ENCODE assay signal across 9 cellular contexts in the genomic region with DNA sequence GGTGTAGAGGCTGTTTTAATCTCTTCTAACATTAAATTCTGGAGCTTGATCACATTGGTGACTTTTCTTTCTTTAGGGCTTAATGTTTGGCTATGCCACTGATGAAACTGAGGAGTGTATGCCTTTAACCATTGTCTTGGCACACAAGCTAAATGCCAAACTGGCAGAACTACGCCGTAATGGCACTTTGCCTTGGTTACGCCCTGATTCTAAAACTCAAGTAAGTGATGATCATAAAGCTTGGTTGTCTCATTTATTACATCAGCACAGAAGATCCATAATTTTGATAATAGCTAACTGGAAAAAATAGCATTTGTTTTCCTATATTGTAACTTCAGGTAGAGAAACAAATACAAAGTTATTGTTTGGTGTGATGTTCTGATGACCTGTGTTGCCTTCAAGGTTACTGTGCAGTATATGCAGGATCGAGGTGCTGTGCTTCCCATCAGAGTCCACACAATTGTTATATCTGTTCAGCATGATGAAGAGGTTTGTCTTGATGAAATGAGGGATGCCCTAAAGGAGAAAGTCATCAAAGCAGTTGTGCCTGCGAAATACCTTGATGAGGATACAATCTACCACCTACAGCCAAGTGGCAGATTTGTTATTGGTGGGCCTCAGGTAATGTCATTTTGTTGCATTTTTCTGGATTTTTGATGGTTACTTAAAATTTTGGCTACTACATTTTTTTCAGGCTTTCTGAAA. TPM values are rescaled to one million over a fixed set of nuclear protein-coding genes. Genes with fewer than 3 reads are reported as not detected.
DNase-seq lines count a peak whose midpoint lies in the region; ATAC-seq and TF ChIP-seq lines count a peak whose summit lies in the region.
"Had no signal": no experiment of that assay in that cellular context is flagged by ENCODE, and none has a peak within 500 bp of the region (broad histone marks: within the 10 kb centered on the region; RNA-seq: fewer than 3 reads in every experiment).

No MANE protein-coding gene starts in this region.

- no peak overlapping the region for H3K4me3 ChIP-seq in cardiac muscle cell
- H3K4me3 ChIP-seq in adrenal gland = peak overlapping the region in 1 of 4 donors; percentile 82
- H3K4me3 ChIP-seq in tibial artery = peak overlapping the region; percentile 69 to 94
- H3K4me3 ChIP-seq in spleen = peak overlapping the region in 2 of 8 donors; percentile 78 to 97
- no peak overlapping the region for H3K4me3 ChIP-seq in ovary

- WGBS in adrenal gland, 4 donors = 48 to 54% (median 50%) methylated on average over 5 of the region's 5 CpGs
- 73 to 85% (median 75%) methylated on average over 5 of the region's 5 CpGs for WGBS in spleen, 5 donors
- 51 to 53% (median 52%) methylated on average over 5 of the region's 5 CpGs for WGBS in ovary, 3 donors

- peak overlapping the region in 1 of 5 donors; percentile 0 for H3K4me3 Mint-ChIP-seq in immature natural killer cell

- peaks cover 11 to 24% (median 13%) of the 10 kb centered on the region in 3 donors for H3K27me3 Mint-ChIP-seq in immature natural killer cell (ENCODE audit: low read depth in 3 of 3)

- peaks cover 50% of the 10 kb centered on the region for H3K36me3 ChIP-seq in cardiac muscle cell
- H3K36me3 ChIP-seq in adrenal gland (replicated peaks in 1 of 2) = peaks cover 0 to 60% of the 10 kb centered on the region in 2 donors
- peaks cover 56 to 59% (median 58%) of the 10 kb centered on the region in 3 donors for H3K36me3 ChIP-seq in tibial artery
- peaks cover 3 to 62% (median 54%) of the 10 kb centered on the region in 6 donors for H3K36me3 ChIP-seq in spleen
- H3K36me3 ChIP-seq in ovary = no peaks in the 10 kb centered on the region

- no peak for TF ChIP-seq CTCF in cardiac muscle cell (IDR thresholded peaks at IDR 0.05; ENCODE audit: low read depth, low read length)
- TF ChIP-seq CTCF in adrenal gland (IDR thresholded peaks at IDR 0.05) = no peak
- no peak for TF ChIP-seq CTCF in tibial artery (IDR thresholded peaks at IDR 0.05)
- no peak for TF ChIP-seq CTCF in spleen (IDR thresholded peaks at IDR 0.05 in 8 of 11, conservative IDR thresholded peaks at IDR 0.05 in 3 of 11)
- TF ChIP-seq CTCF in ovary (IDR thresholded peaks at IDR 0.05) = no peak

- intact Hi-C loops in Right ventricle myocardium superior (cut with DNase I) = no loop called here
- intact Hi-C loops in adrenal gland (cut with DNase I) = no loop called here
- intact Hi-C loops in tibial artery (cut with DNase I; ENCODE audit: low total_unique reads) = no loop called here
- intact Hi-C loops in spleen (cut with DNase I; ENCODE audit: low total_unique reads) = no loop called here
- intact Hi-C loops in ovary (cut with DNase I) = no loop called here

- H3K9me3 ChIP-seq in cardiac muscle cell (ENCODE audit: low read depth) (no peaks in the 10 kb centered on the region), adrenal gland (replicated peaks in 1 of 3) (no peaks in the 10 kb centered on the region), tibial artery (no peaks in the 10 kb centered on the region), spleen (no peaks in the 10 kb centered on the region), ovary (no peaks in the 10 kb centered on the region)

- H3K36me3 Mint-ChIP-seq in immature natural killer cell = peaks cover 14 to 24% (median 23%) of the 10 kb centered on the region in 3 donors

- no peaks in the 10 kb centered on the region for H3K27me3 ChIP-seq in cardiac muscle cell
- H3K27me3 ChIP-seq in adrenal gland = no peaks in the 10 kb centered on the region
- no peaks in the 10 kb centered on the region for H3K27me3 ChIP-seq in tibial artery
- H3K27me3 ChIP-seq in spleen (replicated peaks in 1 of 7) = no peaks in the 10 kb centered on the region
- no peaks in the 10 kb centered on the region for H3K27me3 ChIP-seq in ovary

- no peak for DNase-seq in cardiac muscle cell (ENCODE audit: low read depth in 1 of 2, low spot score in 1 of 2)
- DNase-seq in Right ventricle myocardium superior = no peak
- DNase-seq in adrenal gland = no peak
- DNase-seq in immature natural killer cell = no peak
- DNase-seq in tibial artery = no peak
- DNase-seq in activated effector memory CD4-positive, alpha-beta T cell treated with anti-CD3 and anti-CD28 coated beads, Interleukin-2, amount 50 U/mL, for 16 hours = no peak
- DNase-seq in spleen = no peak
- DNase-seq in ovary = no peak
- DNase-seq: NCI-H1092 had no signal

- ATAC-seq in Right ventricle myocardium superior (ENCODE audit: poor library complexity) = no peak

- TF ChIP-seq POLR2A in adrenal gland (IDR thresholded peaks at IDR 0.05) = no peak
- no peak for TF ChIP-seq POLR2A in spleen (IDR thresholded peaks at IDR 0.05)
- TF ChIP-seq POLR2A in ovary (IDR thresholded peaks at IDR 0.05) = no peak

- H3K9me3 Mint-ChIP-seq in immature natural killer cell = no peaks in the 10 kb centered on the region

- H3K27ac Mint-ChIP-seq in immature natural killer cell = peak overlapping the region in 4 of 6 donors; percentile 9 to 39 (median 13)

- no peak for TF ChIP-seq EP300 in ovary (IDR thresholded peaks at IDR 0.05)

- H3K4me1 Mint-ChIP-seq in immature natural killer cell = peaks cover 33 to 41% of the 10 kb centered on the region in 2 donors

- H3K27ac ChIP-seq in cardiac muscle cell = peak overlapping the region; percentile 42
- peak overlapping the region in 3 of 5 donors; percentile 4 to 100 (median 7) for H3K27ac ChIP-seq in adrenal gland
- H3K27ac ChIP-seq in tibial artery = peak overlapping the region; percentile 96 to 100
- peak overlapping the region in 3 of 8 donors; percentile 18 to 99 (median 92) for H3K27ac ChIP-seq in spleen
- no peak overlapping the region for H3K27ac ChIP-seq in ovary

- H3K4me1 ChIP-seq in cardiac muscle cell (ENCODE audit: low read depth) = peaks cover 19% of the 10 kb centered on the region
- H3K4me1 ChIP-seq in adrenal gland (replicated peaks in 1 of 2) = peaks cover 20 to 49% of the 10 kb centered on the region in 2 donors
- peaks cover 0 to 50% (median 31%) of the 10 kb centered on the region in 4 donors for H3K4me1 ChIP-seq in tibial artery
- H3K4me1 ChIP-seq in spleen = peaks cover 20 to 56% (median 38%) of the 10 kb centered on the region in 6 donors
- H3K4me1 ChIP-seq in ovary (ENCODE audit: insufficient read depth) = peaks cover 4% of the 10 kb centered on the region

RNA-seq across cellular contexts. Expression of a gene that starts 2.9 kb away (rescaled TPM):
- total RNA-seq in cardiac muscle cell (116 and 225 TPM in 2 replicates), Right ventricle myocardium superior (116 TPM), adrenal gland (100 to 1,000 TPM in 6 of 8 donors, 10 to 100 TPM in 2; 87.3 to 429 (median 180) TPM), spleen (100 to 1,000 TPM; 125 to 195 (median 145) TPM), ovary (100 to 1,000 TPM; 128 to 766 (median 228) TPM)
- polyA plus RNA-seq in cardiac muscle cell (405 and 489 TPM in 2 replicates), adrenal gland (100 to 1,000 TPM in 1 of 3 donors, 10 to 100 TPM in 2; 41.1 to 237 (median 75.9) TPM), immature natural killer cell (100 to 1,000 TPM in 1 of 3 donors, 10 to 100 TPM in 2; 46.5 to 115 (median 63.9) TPM), spleen (10 to 100 TPM; 41.3 to 89.0 (median 71.4) TPM), ovary (100 to 1,000 TPM in 1 of 2 donors, 10 to 100 TPM in 1; 70.8 to 224 TPM)

RNA-seq across cellular contexts. Expression of a gene that starts 19.4 kb away (rescaled TPM):
- total RNA-seq in cardiac muscle cell (18.6 and 24.3 TPM in 2 replicates), Right ventricle myocardium superior (25.1 TPM), adrenal gland (10 to 100 TPM; 24.8 to 85.2 (median 51.1) TPM), spleen (10 to 100 TPM; 25.6 to 42.1 (median 31.9) TPM), ovary (10 to 100 TPM; 23.8 to 35.5 (median 33.9) TPM)
- polyA plus RNA-seq in cardiac muscle cell (32.0 and 33.5 TPM in 2 replicates), adrenal gland (10 to 100 TPM; 14.9 to 28.4 (median 19.2) TPM), immature natural killer cell (10 to 100 TPM; 11.4 to 31.7 (median 21.0) TPM), spleen (10 to 100 TPM; 11.0 to 15.7 (median 15.0) TPM), ovary (10 to 100 TPM; 14.2 to 33.3 TPM)

RNA-seq across cellular contexts. Expression of a gene that starts 35.5 kb away (rescaled TPM):
- total RNA-seq in cardiac muscle cell (8.3 and 15.7 TPM in 2 replicates), Right ventricle myocardium superior (16.9 TPM), adrenal gland (10 to 100 TPM in 7 of 8 donors, 1 to 10 TPM in 1; 8.3 to 68.9 (median 46.1) TPM), spleen (100 to 1,000 TPM; 119 to 179 (median 145) TPM), ovary (10 to 100 TPM in 5 of 7 donors, 1 to 10 TPM in 2; 5.9 to 58.4 (median 14.0) TPM)
- polyA plus RNA-seq in cardiac muscle cell (39.4 and 60.9 TPM in 2 replicates), adrenal gland (100 to 1,000 TPM in 1 of 3 donors, 10 to 100 TPM in 2; 47.2 to 108 (median 51.5) TPM), immature natural killer cell (100 to 1,000 TPM; 457 to 687 (median 617) TPM), spleen (100 to 1,000 TPM; 223 to 401 (median 350) TPM), ovary (10 to 100 TPM; 25.5 to 54.3 TPM)

RNA-seq across cellular contexts. Expression of a gene that starts 42.3 kb away (rescaled TPM):
- total RNA-seq in cardiac muscle cell (6.7 and 7.7 TPM in 2 replicates), Right ventricle myocardium superior (56.3 TPM), adrenal gland (100 to 1,000 TPM in 2 of 8 donors, 10 to 100 TPM in 6; 34.1 to 122 (median 78.3) TPM), spleen (10 to 100 TPM; 58.5 to 89.1 (median 64.0) TPM), ovary (10 to 100 TPM; 25.6 to 59.1 (median 48.5) TPM)
- polyA plus RNA-seq in cardiac muscle cell (19.1 and 28.1 TPM in 2 replicates), adrenal gland (100 to 1,000 TPM in 2 of 3 donors, 10 to 100 TPM in 1; 37.7 to 130 (median 118) TPM), immature natural killer cell (100 to 1,000 TPM; 154 to 219 (median 201) TPM), spleen (100 to 1,000 TPM in 2 of 3 donors, 10 to 100 TPM in 1; 71.0 to 129 (median 120) TPM), ovary (10 to 100 TPM; 35.7 to 99.5 TPM)

RNA-seq across cellular contexts. Expression of a gene that starts 53.6 kb away (rescaled TPM):
- total RNA-seq in cardiac muscle cell (152 and 241 TPM in 2 replicates), Right ventricle myocardium superior (74.5 TPM), adrenal gland (100 to 1,000 TPM in 7 of 8 donors, 10 to 100 TPM in 1; 93.8 to 199 (median 172) TPM), spleen (100 to 1,000 TPM in 3 of 7 donors, 10 to 100 TPM in 4; 72.9 to 154 (median 82.1) TPM), ovary (100 to 1,000 TPM in 1 of 7 donors, 10 to 100 TPM in 6; 61.1 to 108 (median 93.3) TPM)
- polyA plus RNA-seq in cardiac muscle cell (276 and 328 TPM in 2 replicates), adrenal gland (100 to 1,000 TPM; 130 to 295 (median 214) TPM), immature natural killer cell (100 to 1,000 TPM; 224 to 326 (median 256) TPM), spleen (100 to 1,000 TPM; 139 to 184 (median 148) TPM), ovary (100 to 1,000 TPM; 123 to 148 TPM)

Comparison
In these comparisons a context has a peak if more than half of its experiments do, and no peak if none do; other contexts are left out.
1. H3K27ac ChIP-seq: peak in cardiac muscle cell (single experiment), adrenal gland (3 of 5) and tibial artery (2 of 2); none in ovary (0 of 2).
2. H3K4me3 ChIP-seq: peak in tibial artery (2 of 2); none in cardiac muscle cell (single experiment) and ovary (single experiment).